In genomic region chrX:130083656-130084382, GRCh38 we compare ENCODE assay signal across 10 cellular contexts. TPM values are rescaled to one million over a fixed set of nuclear protein-coding genes. Genes with fewer than 3 reads are reported as not detected.
DNase-seq lines count a peak whose midpoint lies in the region; ATAC-seq and TF ChIP-seq lines count a peak whose summit lies in the region.
"Had no signal": no experiment of that assay in that cellular context is flagged by ENCODE, and none has a peak within 500 bp of the region (broad histone marks: within the 10 kb centered on the region; RNA-seq: fewer than 3 reads in every experiment).

No MANE protein-coding gene starts in this region.

- no peaks in the 10 kb centered on the region for H3K36me3 Mint-ChIP-seq in natural killer cell treated with Interleukin-12 subunit alpha and Interleukin-12 subunit beta and Interleukin-15 and Interleukin-18, amount 100 ng/mL, for 72 hours

- no peaks in the 10 kb centered on the region for H3K9me3 Mint-ChIP-seq in natural killer cell treated with Interleukin-12 subunit alpha and Interleukin-12 subunit beta and Interleukin-15 and Interleukin-18, amount 100 ng/mL, for 72 hours

- peak overlapping the region; percentile 86 to 96 for H3K27ac Mint-ChIP-seq in natural killer cell treated with Interleukin-12 subunit alpha and Interleukin-12 subunit beta and Interleukin-15 and Interleukin-18, amount 100 ng/mL, for 72 hours

- H3K4me1 ChIP-seq in Peyer's patch (peaks cover 0 to 32% (median 14%) of the 10 kb centered on the region in 4 donors), tibial artery (peaks cover 0 to 24% (median 2%) of the 10 kb centered on the region in 4 donors)

- H3K9me3 ChIP-seq in Peyer's patch (no peaks in the 10 kb centered on the region), tibial artery (no peaks in the 10 kb centered on the region)

- peaks cover 55 to 78% of the 10 kb centered on the region in 2 donors for H3K4me1 Mint-ChIP-seq in natural killer cell treated with Interleukin-12 subunit alpha and Interleukin-12 subunit beta and Interleukin-15 and Interleukin-18, amount 100 ng/mL, for 72 hours (ENCODE audit: low read depth in 2 of 2)

- no peak for TF ChIP-seq CTCF in Peyer's patch (IDR thresholded peaks at IDR 0.05)
- no peak for TF ChIP-seq CTCF in tibial artery (IDR thresholded peaks at IDR 0.05)

- ATAC-seq in GM18511 (IDR thresholded peaks at IDR 0.05; ENCODE audit: unreplicated experiment) (peak; percentile 40), HG02588 (IDR thresholded peaks at IDR 0.05; ENCODE audit: unreplicated experiment) (peak; percentile 29)
- peak in 1 of 2 donors; percentile 1 for ATAC-seq in natural killer cell treated with Interleukin-12 subunit alpha and Interleukin-12 subunit beta and Interleukin-15 and Interleukin-18, amount 100 ng/mL, for 72 hours

- H3K27me3 Mint-ChIP-seq in natural killer cell treated with Interleukin-12 subunit alpha and Interleukin-12 subunit beta and Interleukin-15 and Interleukin-18, amount 100 ng/mL, for 72 hours, result no peaks in the 10 kb centered on the region

- intact Hi-C loops in tibial artery (cut with DNase I; ENCODE audit: low total_unique reads), result loop anchor here (5.0 kb wide), 2 partner anchors 38 to 108 kb away; no protein-coding TSS in a partner anchor

- peak in 2 of 3 donors; percentile 62 to 63 for DNase-seq in Peyer's patch
- DNase-seq in natural killer cell treated with Interleukin-12 subunit alpha and Interleukin-12 subunit beta and Interleukin-15 and Interleukin-18, amount 100 ng/mL, for 72 hours (ENCODE audit: low spot score), result no peak
- DNase-seq in stimulated activated CD4-positive, alpha-beta T cell treated with anti-CD3 and anti-CD28 coated beads, Interleukin-4, amount 100 ng/mL, for 24 hours, result no peak
- DNase-seq in inferior parietal cortex (ENCODE audit: extremely low spot score), result no peak
- no peak for DNase-seq in NCI-H2029 (lab: John Stamatoyannopoulos, UW)
- no peak for DNase-seq in tibial artery
- DNase-seq: aorta, NCI-H774 had no signal

- peak overlapping the region in 1 of 4 donors; percentile 16 for H3K4me3 ChIP-seq in Peyer's patch
- H3K4me3 ChIP-seq in tibial artery, result no peak overlapping the region

- no peaks in the 10 kb centered on the region for H3K27me3 ChIP-seq in Peyer's patch
- H3K27me3 ChIP-seq in tibial artery, result no peaks in the 10 kb centered on the region

- H3K27ac ChIP-seq in Peyer's patch (peak overlapping the region; percentile 60 to 81 (median 70)), tibial artery (no peak overlapping the region)

- H3K36me3 ChIP-seq in Peyer's patch (no peaks in the 10 kb centered on the region), tibial artery (no peaks in the 10 kb centered on the region)

- H3K4me3 Mint-ChIP-seq in natural killer cell treated with Interleukin-12 subunit alpha and Interleukin-12 subunit beta and Interleukin-15 and Interleukin-18, amount 100 ng/mL, for 72 hours, result peak overlapping the region; percentile 93

- TF ChIP-seq POLR2A in Peyer's patch (IDR thresholded peaks at IDR 0.05), result no peak

RNA-seq across cellular contexts. Expression of gene ELF4, which starts 26.5 kb away (rescaled TPM):
- total RNA-seq in Peyer's patch, result 10 to 100 TPM; 17.3 to 47.3 (median 43.7) TPM
- 10 to 100 TPM; 38.8 to 71.0 TPM for total RNA-seq in natural killer cell treated with Interleukin-12 subunit alpha and Interleukin-12 subunit beta and Interleukin-15 and Interleukin-18, amount 100 ng/mL, for 72 hours

Comparison
In these comparisons a context has a peak if more than half of its experiments do, and no peak if none do; other contexts are left out.
1. DNase-seq: peak in Peyer's patch (2 of 3); none in natural killer cell treated with Interleukin-12 subunit alpha and Interleukin-12 subunit beta and Interleukin-15 and Interleukin-18, amount 100 ng/mL, for 72 hours (single experiment), stimulated activated CD4-positive, alpha-beta T cell treated with anti-CD3 and anti-CD28 coated beads, Interleukin-4, amount 100 ng/mL, for 24 hours (single experiment), inferior parietal cortex (single experiment), NCI-H2029 (single experiment) and tibial artery (0 of 2).
2. H3K27ac ChIP-seq: peak in Peyer's patch (4 of 4); none in tibial artery (0 of 2).